In the genomic region with DNA sequence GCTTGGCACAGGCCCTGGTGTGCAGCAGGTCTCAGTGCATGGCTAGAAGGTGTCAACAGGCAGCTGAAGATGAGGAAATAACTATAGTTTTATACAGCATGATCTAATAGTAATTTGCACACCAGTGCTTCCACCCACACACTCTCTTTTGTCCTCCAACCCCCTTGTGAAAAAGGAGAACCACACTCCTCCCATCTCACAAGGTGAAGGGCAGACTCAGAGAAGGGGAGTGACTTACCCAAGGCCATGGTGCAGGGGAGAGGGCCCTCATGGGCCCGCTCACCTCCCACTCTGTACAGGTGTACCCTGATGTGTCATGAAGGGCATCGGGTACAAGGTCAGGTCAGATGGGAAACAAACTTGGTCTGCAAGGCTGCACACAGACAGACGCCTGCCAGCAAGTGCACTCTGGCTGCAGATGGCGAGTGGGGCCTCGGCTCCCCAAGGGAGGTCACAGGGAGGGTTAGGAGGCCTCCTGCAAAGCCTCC, we compare ENCODE assay signal across 19 cellular contexts.
"Had no signal": no experiment of that assay in that cellular context is flagged by ENCODE, and none has a peak within 500 bp of the region (broad histone marks: within the 10 kb centered on the region; RNA-seq: fewer than 3 reads in every experiment).

No MANE protein-coding gene starts in this region.

- H3K4me1 Mint-ChIP-seq: activated CD4-positive, alpha-beta T cell treated with anti-CD3 and anti-CD28 coated beads, Interleukin-2, amount 10 ng/mL, durations not matched to agents 7 days and 5 days had no signal

- H3K27me3 ChIP-seq: breast epithelium, dorsolateral prefrontal cortex, ovary, transverse colon had no signal

- H3K4me3 Mint-ChIP-seq: activated CD4-positive, alpha-beta T cell treated with anti-CD3 and anti-CD28 coated beads, Interleukin-2, amount 10 ng/mL, durations not matched to agents 7 days and 5 days; activated T-cell treated with anti-CD3 and anti-CD28 coated beads, Interleukin-2, amount 50 U/mL, for 72 hours; nephron; T-cell had no signal

- H3K9me3 ChIP-seq: breast epithelium, ovary, transverse colon had no signal

- H3K4me3 ChIP-seq: breast epithelium, dorsolateral prefrontal cortex, ovary, SK-N-MC, transverse colon had no signal

- H3K27ac Mint-ChIP-seq: activated CD4-positive, alpha-beta T cell treated with anti-CD3 and anti-CD28 coated beads, Interleukin-2, amount 10 ng/mL, durations not matched to agents 7 days and 5 days; activated T-cell treated with anti-CD3 and anti-CD28 coated beads, Interleukin-2, amount 50 U/mL, for 72 hours; nephron; T-cell had no signal

- H3K27me3 Mint-ChIP-seq: activated CD4-positive, alpha-beta T cell treated with anti-CD3 and anti-CD28 coated beads, Interleukin-2, amount 10 ng/mL, durations not matched to agents 7 days and 5 days; T-cell had no signal

- ATAC-seq: activated T-cell treated with anti-CD3 and anti-CD28 coated beads, Interleukin-2, amount 50 U/mL, for 72 hours; esophagus mucosa; left lobe of liver; T-cell had no signal

- H3K9me3 Mint-ChIP-seq: activated CD4-positive, alpha-beta T cell treated with anti-CD3 and anti-CD28 coated beads, Interleukin-2, amount 10 ng/mL, durations not matched to agents 7 days and 5 days; activated T-cell treated with anti-CD3 and anti-CD28 coated beads, Interleukin-2, amount 50 U/mL, for 72 hours; nephron; T-cell had no signal

- DNase-seq: activated CD4-positive, alpha-beta T cell treated with anti-CD3 and anti-CD28 coated beads, Interleukin-2, amount 10 ng/mL, durations not matched to agents 7 days and 5 days; activated T-cell treated with anti-CD3 and anti-CD28 coated beads, Interleukin-2, amount 50 U/mL, for 72 hours; aorta; dorsolateral prefrontal cortex; mesenchymal stem cell; ovary; retina; small intestine; stimulated activated naive CD4-positive, alpha-beta T cell; substantia nigra; T-cell; T1000; transverse colon had no signal

- H3K36me3 ChIP-seq: breast epithelium, ovary had no signal

- H3K27ac ChIP-seq: breast epithelium, dorsolateral prefrontal cortex, ovary, SK-N-MC, transverse colon, VCaP had no signal

- H3K4me1 ChIP-seq: breast epithelium had no signal
